11 cellular contexts compared by ENCODE assay signal in the genomic region with DNA sequence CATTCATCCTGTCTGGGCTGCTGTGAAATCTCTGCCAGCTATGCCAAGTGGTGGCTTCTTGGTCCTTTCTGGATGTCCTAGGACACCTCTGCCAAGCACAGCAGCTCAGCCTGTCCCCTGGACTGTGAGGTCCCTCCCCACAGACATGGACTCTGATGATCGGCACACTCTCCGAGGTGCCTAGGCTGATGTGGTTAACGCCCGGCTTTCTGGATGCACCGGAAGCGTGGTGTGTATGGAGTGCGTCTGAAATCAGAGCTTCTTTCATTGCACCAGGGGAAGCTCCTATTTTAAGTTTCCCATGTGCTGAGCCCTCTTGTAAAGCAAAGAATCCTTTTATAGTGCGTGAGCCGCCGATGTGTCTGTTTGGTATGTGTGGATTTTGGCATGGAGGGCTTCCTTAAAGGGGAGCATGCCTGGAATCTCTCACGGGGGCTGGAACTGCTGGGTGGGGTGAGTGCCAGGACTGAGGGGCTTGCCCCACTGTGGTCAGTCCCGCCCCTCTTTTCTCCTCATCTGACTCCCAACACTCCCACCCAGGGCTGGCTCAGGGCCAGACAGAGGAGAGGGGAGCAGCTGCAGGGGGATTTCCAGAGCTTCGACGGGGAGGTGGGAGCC. TPM values are rescaled to one million over a fixed set of nuclear protein-coding genes. Genes with fewer than 3 reads are reported as not detected.
DNase-seq lines count a peak whose midpoint lies in the region; ATAC-seq and TF ChIP-seq lines count a peak whose summit lies in the region.
"Had no signal": no experiment of that assay in that cellular context is flagged by ENCODE, and none has a peak within 500 bp of the region (broad histone marks: within the 10 kb centered on the region; RNA-seq: fewer than 3 reads in every experiment).

No MANE protein-coding gene starts in this region.

- ATAC-seq in GM23338 (peak; percentile 9), right cardiac atrium (peak; percentile 27 to 38), GM21367 (IDR thresholded peaks at IDR 0.05; ENCODE audit: unreplicated experiment) (no peak), esophagus mucosa (no peak)

- no peaks in the 10 kb centered on the region for H3K9me2 ChIP-seq in GM23338 (ENCODE audit: insufficient read depth)

- peaks cover 5% of the 10 kb centered on the region; the same call in 2 of the 3 replicates for H3K36me3 Mint-ChIP-seq in GM23338 (ENCODE audit: low read depth)
- H3K36me3 Mint-ChIP-seq: activated naive CD8-positive, alpha-beta T cell treated with anti-CD3 and anti-CD28 coated beads, Interleukin-2, amount 10 ng/mL, durations not matched to agents 7 days and 5 days had no signal

- no peaks in the 10 kb centered on the region for H4K20me1 ChIP-seq in GM23338 (replicated peaks; ENCODE audit: insufficient read depth)

- peak overlapping the region; percentile 70 for H3K4me3 ChIP-seq in GM23338
- H3K4me3 ChIP-seq in cardiac fibroblast (replicated peaks in 1 of 2; ENCODE audit: low read depth in 2 of 2, low read length in 2 of 2) = no peak overlapping the region
- H3K4me3 ChIP-seq in right cardiac atrium (ENCODE audit: low read length) = no peak overlapping the region
- H3K4me3 ChIP-seq in stomach smooth muscle (ENCODE audit: low read length in 2 of 2) = peak overlapping the region; percentile 50 to 62

- H3K79me2 ChIP-seq in GM23338 (replicated peaks; ENCODE audit: insufficient read depth) = peaks cover 20% of the 10 kb centered on the region; the same call in 1 of the 2 replicates

- peaks cover 75% of the 10 kb centered on the region for H3K4me1 ChIP-seq in GM23338 (ENCODE audit: insufficient read depth)
- H3K4me1 ChIP-seq in right cardiac atrium (ENCODE audit: control insufficient read depth, insufficient read depth, low read length) = peaks cover 8% of the 10 kb centered on the region
- peaks cover 66% of the 10 kb centered on the region for H3K4me1 ChIP-seq in stomach smooth muscle (ENCODE audit: control insufficient read depth, insufficient read depth, low read length)

- peak overlapping the region; percentile 84 for H3K4me2 ChIP-seq in GM23338

- H3K4me1 Mint-ChIP-seq in GM23338 = peaks cover 87% of the 10 kb centered on the region

- intact Hi-C loops in right cardiac atrium (cut with DNase I) = loop anchor here in 1 of 4 donors (5.0 to 10.0 kb wide), 2 partner anchors 66 to 243 kb away; no protein-coding TSS in a partner anchor

- DNase-seq in GM23338 (ENCODE audit: low spot score) (no peak), cardiac fibroblast (ENCODE audit: low read depth in 2 of 2) (peak; percentile 66 to 79), right cardiac atrium (peak in 2 of 3 donors; percentile 63 to 75), NCI-H2171 (lab: John Stamatoyannopoulos, UW) (no peak)
- no peak for DNase-seq in stimulated activated CD8-positive, alpha-beta memory T cell treated with anti-CD3 and anti-CD28 coated beads, Interleukin-4, amount 100 ng/mL, for 48 hours
- DNase-seq: activated CD4-positive, alpha-beta T cell treated with anti-CD3 and anti-CD28 coated beads, Interleukin-2, amount 50 U/mL, for 1 hour; activated naive CD8-positive, alpha-beta T cell treated with anti-CD3 and anti-CD28 coated beads, Interleukin-2, amount 10 ng/mL, durations not matched to agents 7 days and 5 days; SHP77 treated with DMSO at 0.1 percent for 48 hours had no signal

- H3K9me3 Mint-ChIP-seq in GM23338 = no peaks in the 10 kb centered on the region; the same call in 1 of the 3 replicates
- H3K9me3 Mint-ChIP-seq: activated naive CD8-positive, alpha-beta T cell treated with anti-CD3 and anti-CD28 coated beads, Interleukin-2, amount 10 ng/mL, durations not matched to agents 7 days and 5 days had no signal

- TF ChIP-seq CTCF in GM23338 (conservative IDR thresholded peaks at IDR 0.05; ENCODE audit: low read depth in 2 of 2) (no peak), cardiac fibroblast (IDR thresholded peaks at IDR 0.05; ENCODE audit: low read depth, low read length) (no peak)

- H3F3A ChIP-seq in GM23338 (replicated peaks; ENCODE audit: low read depth) = 0 out of 2 replicates have a peak, but pooled peaks cover 26% of the 10 kb centered on the region

- H3K27ac ChIP-seq in GM23338 (ENCODE audit: low read depth) = peak overlapping the region; percentile 58; the same call in 1 of the 2 replicates
- peak overlapping the region; percentile 73 for H3K27ac ChIP-seq in right cardiac atrium (ENCODE audit: low read length)
- peak overlapping the region; percentile 85 for H3K27ac ChIP-seq in stomach smooth muscle (ENCODE audit: low read length)

- H3K9me3 ChIP-seq in right cardiac atrium (ENCODE audit: control insufficient read depth, low read length) (no peaks in the 10 kb centered on the region), stomach smooth muscle (ENCODE audit: control insufficient read depth in 2 of 2, low read length in 2 of 2) (no peaks in the 10 kb centered on the region)

- no peak overlapping the region for H2AFZ ChIP-seq in GM23338

- H3K4me3 Mint-ChIP-seq in GM23338 = peak overlapping the region; percentile 80
- H3K4me3 Mint-ChIP-seq: activated naive CD8-positive, alpha-beta T cell treated with anti-CD3 and anti-CD28 coated beads, Interleukin-2, amount 10 ng/mL, durations not matched to agents 7 days and 5 days had no signal

- peaks cover 52% of the 10 kb centered on the region for H3K27me3 Mint-ChIP-seq in GM23338 (ENCODE audit: insufficient read depth, low read depth, poor library complexity)

- no peak overlapping the region for H3K27ac Mint-ChIP-seq in GM23338
- H3K27ac Mint-ChIP-seq: activated naive CD8-positive, alpha-beta T cell treated with anti-CD3 and anti-CD28 coated beads, Interleukin-2, amount 10 ng/mL, durations not matched to agents 7 days and 5 days had no signal

- 9% methylated on average over 14 of the region's 14 CpGs for WGBS in right cardiac atrium

- H3K27me3 ChIP-seq in GM23338 (ENCODE audit: insufficient read depth) (peaks cover 20% of the 10 kb centered on the region), right cardiac atrium (ENCODE audit: control insufficient read depth, insufficient read depth) (no peaks in the 10 kb centered on the region), stomach smooth muscle (ENCODE audit: control insufficient read depth in 1 of 2, insufficient read depth in 2 of 2, low read length in 2 of 2) (peaks cover 3 to 8% of the 10 kb centered on the region in 2 donors)

- H3K36me3 ChIP-seq in GM23338 (ENCODE audit: insufficient read depth) = no peaks in the 10 kb centered on the region
- H3K36me3 ChIP-seq in stomach smooth muscle (ENCODE audit: control insufficient read depth in 2 of 2, insufficient read depth in 2 of 2, low read length in 2 of 2) = no peaks in the 10 kb centered on the region

- H3K9ac ChIP-seq in stomach smooth muscle (ENCODE audit: low read length in 2 of 2) = peak overlapping the region; percentile 42 to 68

TF ChIP-seq in GM23338, 12 proteins besides CTCF, POLR2A, EP300 and RAD21 (continues in another document):
- TF ChIP-seq EZH2 (IDR thresholded peaks at IDR 0.05; ENCODE audit: low read depth, unreplicated experiment) = no peak
- no peak for TF ChIP-seq STAT1 (IDR thresholded peaks at IDR 0.05; ENCODE audit: unreplicated experiment)
- no peak for TF ChIP-seq JUNB (IDR thresholded peaks at IDR 0.05; ENCODE audit: unreplicated experiment)
- TF ChIP-seq ZNF114 (CRISPR knock-in tag; IDR thresholded peaks at IDR 0.05) = no peak

RNA-seq across cellular contexts. Expression of a gene that starts 6.9 kb away (rescaled TPM):
- 116 and 150 TPM in 2 replicates for total RNA-seq in GM23338 (2014; rRNA removed; shearing (Covaris generic))
- polyA plus RNA-seq in GM23338 (2016; fragmentation: Nextera tagmentation; extraction: Ambion mirVana) = 21.4 and 24.1 TPM in 2 replicates
- total RNA-seq in right cardiac atrium = 10 to 100 TPM; 61.8 to 96.9 (median 77.4) TPM
- polyA plus RNA-seq in right cardiac atrium = 40.7 TPM
- total RNA-seq in esophagus mucosa = 148 TPM

Comparison
In these comparisons a context has a peak if more than half of its experiments do, and no peak if none do; other contexts are left out.
1. ATAC-seq: peak in GM23338 (single experiment) and right cardiac atrium (2 of 2); none in GM21367 (single experiment) and esophagus mucosa (single experiment).
2. DNase-seq: peak in cardiac fibroblast (2 of 2) and right cardiac atrium (2 of 3); none in GM23338 (single experiment), stimulated activated CD8-positive, alpha-beta memory T cell treated with anti-CD3 and anti-CD28 coated beads, Interleukin-4, amount 100 ng/mL, for 48 hours (single experiment) and NCI-H2171 (single experiment).
3. H3K4me3 ChIP-seq: peak in GM23338 (single experiment) and stomach smooth muscle (2 of 2); none in cardiac fibroblast (0 of 2) and right cardiac atrium (single experiment).
4. Peak in every context shown above with its lines, with median percentiles within 50 percentile points of each other: H3K27ac ChIP-seq.